8 cellular contexts compared by ENCODE assay signal in genomic region chr19:40576181-40576584, GRCh38. TPM values are rescaled to one million over a fixed set of nuclear protein-coding genes. Genes with fewer than 3 reads are reported as not detected.
DNase-seq lines count a peak whose midpoint lies in the region; ATAC-seq and TF ChIP-seq lines count a peak whose summit lies in the region.

No MANE protein-coding gene starts in this region.

- H3K27me3 Mint-ChIP-seq in T-helper 17 cell, result no peaks in the 10 kb centered on the region

- H3K9me3 ChIP-seq in T-helper 17 cell (ENCODE audit: control insufficient read depth, low read length, poor library complexity, severe bottlenecking) (no peaks in the 10 kb centered on the region), psoas muscle (no peaks in the 10 kb centered on the region)

- no peaks in the 10 kb centered on the region for H3K27me3 ChIP-seq in psoas muscle (ENCODE audit: insufficient read depth in 3 of 3, low read length in 2 of 3)

- intact Hi-C loops in psoas muscle (cut with DNase I), result no loop called here

- no peaks in the 10 kb centered on the region for H3K4me1 ChIP-seq in psoas muscle

- ATAC-seq in GM18511 (IDR thresholded peaks at IDR 0.05; ENCODE audit: unreplicated experiment) (peak; percentile 32), HG02759 (IDR thresholded peaks at IDR 0.05; ENCODE audit: unreplicated experiment) (peak; percentile 26), T-helper 17 cell (peak; percentile 43), psoas muscle (peak in 2 of 4 donors; percentile 5 to 8), HG02588 (IDR thresholded peaks at IDR 0.05; ENCODE audit: unreplicated experiment) (no peak)

- peak overlapping the region; percentile 95 for H3K4me3 Mint-ChIP-seq in T-helper 17 cell

- H3K27ac Mint-ChIP-seq in T-helper 17 cell, result peak overlapping the region; percentile 94

- peak in 1 of 3 donors; percentile 19 for DNase-seq in T-helper 17 cell
- DNase-seq in fibroblast of pulmonary artery (ENCODE audit: low read depth), result no peak
- DNase-seq in psoas muscle, result peak; percentile 30 to 58
- DNase-seq in epidermal melanocyte (ENCODE audit: insufficient read length, low spot score), result no peak
- no peak for DNase-seq in glomerular visceral epithelial cell (ENCODE audit: extremely low spot score)

- H3K36me3 Mint-ChIP-seq in T-helper 17 cell (ENCODE audit: low read depth), result peaks cover 4% of the 10 kb centered on the region

- no peak for TF ChIP-seq CTCF in fibroblast of pulmonary artery (IDR thresholded peaks at IDR 0.05; ENCODE audit: low read length, missing control alignments)
- no peak for TF ChIP-seq CTCF in psoas muscle (IDR thresholded peaks at IDR 0.05)

- H3K36me3 ChIP-seq in psoas muscle (ENCODE audit: insufficient read depth in 1 of 2, low read depth in 1 of 2), result peaks cover 0 to 18% of the 10 kb centered on the region in 2 donors

- peaks cover 21% of the 10 kb centered on the region for H3K4me1 Mint-ChIP-seq in T-helper 17 cell

- 4 to 6% (median 4%) methylated on average over 18 to 19 of the region's 19 CpGs for WGBS in psoas muscle, 3 donors

- peak overlapping the region; percentile 93 for H3K4me3 ChIP-seq in fibroblast of pulmonary artery (replicated peaks; ENCODE audit: low read depth, low read length)
- H3K4me3 ChIP-seq in psoas muscle, result peak overlapping the region; percentile 89

- H3K27ac ChIP-seq in psoas muscle, result no peak overlapping the region

RNA-seq across cellular contexts. Expression of gene SHKBP1, which starts 0.5 kb away (rescaled TPM):
- total RNA-seq in T-helper 17 cell (100 to 1,000 TPM; 124 to 141 TPM), psoas muscle (10 to 100 TPM; 12.4 to 17.4 (median 16.1) TPM)
- 10 to 100 TPM; 14.0 to 21.7 (median 20.3) TPM for polyA plus RNA-seq in psoas muscle

RNA-seq across cellular contexts. Expression of gene LTBP4, which starts 25.0 kb away (rescaled TPM):
- total RNA-seq in T-helper 17 cell, result 100 to 1,000 TPM; 198 to 230 TPM
- total RNA-seq in psoas muscle, result 10 to 100 TPM; 24.1 to 55.8 (median 44.0) TPM
- polyA plus RNA-seq in psoas muscle, result 10 to 100 TPM; 16.0 to 23.8 (median 20.6) TPM

Comparison
In these comparisons a context has a peak if more than half of its experiments do, and no peak if none do; other contexts are left out.
1. DNase-seq: peak in psoas muscle (2 of 2); none in fibroblast of pulmonary artery (single experiment), epidermal melanocyte (single experiment) and glomerular visceral epithelial cell (single experiment).
2. RNA of gene SHKBP1, which starts 0.5 kb away (total RNA-seq): 124 to 141 TPM in T-helper 17 cell; 12.4 to 17.4 TPM in psoas muscle; every median in the first group is over 4 times any median in the second.